ENCODE assay signal across 7 cellular contexts in the genomic region with DNA sequence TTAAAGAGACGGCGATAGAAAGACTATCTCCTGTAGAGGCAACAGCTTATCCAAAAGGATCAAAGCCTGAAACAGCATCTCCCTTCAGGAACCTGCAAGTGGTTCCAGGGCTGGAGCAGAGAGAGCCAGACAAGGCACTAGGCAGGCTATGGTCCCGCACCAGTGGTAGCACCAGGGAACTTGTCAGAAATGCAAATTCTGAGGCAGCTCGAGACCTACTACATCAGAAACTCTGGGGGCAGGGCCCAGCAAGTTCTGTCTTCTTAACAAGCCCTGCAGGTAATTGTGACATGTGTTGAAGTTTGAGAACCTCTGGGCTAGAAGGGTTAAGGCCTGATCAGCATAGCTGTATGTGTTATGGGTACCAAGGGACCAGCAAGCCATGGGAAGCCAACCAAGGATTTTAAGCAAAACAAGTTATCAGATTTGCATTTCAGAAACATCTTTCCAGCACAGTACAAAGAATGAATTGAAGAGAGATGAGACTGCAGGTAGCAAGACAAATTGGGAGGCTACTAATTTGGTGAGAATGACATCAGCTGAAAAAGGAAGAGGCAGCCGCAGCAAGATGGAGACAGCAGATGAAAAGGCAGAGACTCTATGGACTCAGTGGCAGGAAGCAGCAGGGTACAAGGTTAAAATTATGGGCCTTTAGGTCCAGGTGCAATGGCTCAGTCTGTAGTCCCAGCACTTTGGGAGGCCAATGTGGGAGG.
DNase-seq lines count a peak whose midpoint lies in the region; ATAC-seq and FAIRE-seq lines count a peak whose summit lies in the region.

No MANE protein-coding gene starts in this region.

- peak; percentile 11 for FAIRE-seq in GM19239 (lab: Jason Lieb, UNC)

- DNase-seq in GM19239 (ENCODE audit: insufficient read length, low spot score) (no peak), NCI-H526 treated with DMSO at 0.1 percent for 48 hours (lab: John Stamatoyannopoulos, UW) (peak; percentile 96), NCI-H774 (lab: John Stamatoyannopoulos, UW) (no peak), mucosa of gallbladder (ENCODE audit: low spot score) (no peak)
- DNase-seq in stimulated activated effector memory CD8-positive, alpha-beta T cell treated with anti-CD3 and anti-CD28 coated beads, Interleukin-12 subunit alpha, Interleukin-12 subunit beta, amount 100 ng/mL, for 72 hours (ENCODE audit: low spot score in 2 of 2), result no peak
- DNase-seq in activated CD4-positive, alpha-beta T cell treated with anti-CD3 and anti-CD28 coated beads, Interleukin-2, amount 50 U/mL, for 1 hour, result no peak

- H3K4me1 Mint-ChIP-seq in stimulated activated effector memory CD8-positive, alpha-beta T cell treated with anti-CD3 and anti-CD28 coated beads, Interleukin-12 subunit alpha, Interleukin-12 subunit beta, amount 100 ng/mL, for 72 hours, result peaks cover 74% of the 10 kb centered on the region

- H3K36me3 Mint-ChIP-seq in stimulated activated effector memory CD8-positive, alpha-beta T cell treated with anti-CD3 and anti-CD28 coated beads, Interleukin-12 subunit alpha, Interleukin-12 subunit beta, amount 100 ng/mL, for 72 hours, result no peaks in the 10 kb centered on the region

- peak overlapping the region; percentile 46 for H3K27ac Mint-ChIP-seq in stimulated activated effector memory CD8-positive, alpha-beta T cell treated with anti-CD3 and anti-CD28 coated beads, Interleukin-12 subunit alpha, Interleukin-12 subunit beta, amount 100 ng/mL, for 72 hours

- peak; percentile 95 for ATAC-seq in HG02759 (IDR thresholded peaks at IDR 0.05; ENCODE audit: unreplicated experiment)
- ATAC-seq in stimulated activated effector memory CD8-positive, alpha-beta T cell treated with anti-CD3 and anti-CD28 coated beads, Interleukin-12 subunit alpha, Interleukin-12 subunit beta, amount 100 ng/mL, for 72 hours, result peak; percentile 66

- no peaks in the 10 kb centered on the region for H3K9me3 Mint-ChIP-seq in stimulated activated effector memory CD8-positive, alpha-beta T cell treated with anti-CD3 and anti-CD28 coated beads, Interleukin-12 subunit alpha, Interleukin-12 subunit beta, amount 100 ng/mL, for 72 hours

- no peak overlapping the region for H3K4me3 Mint-ChIP-seq in stimulated activated effector memory CD8-positive, alpha-beta T cell treated with anti-CD3 and anti-CD28 coated beads, Interleukin-12 subunit alpha, Interleukin-12 subunit beta, amount 100 ng/mL, for 72 hours
